In genomic region chr2:237603718-237604362, GRCh38 we compare ENCODE assay signal across 8 cellular contexts. TPM values are rescaled to one million over a fixed set of nuclear protein-coding genes. Genes with fewer than 3 reads are reported as not detected.
A peak's percentile ranks its signal among the peaks of the same experiment; 100 is the strongest.
DNase-seq lines count a peak whose midpoint lies in the region; ATAC-seq lines count a peak whose summit lies in the region.

No MANE protein-coding gene starts in this region.

- intact Hi-C loops in left colon (cut with DNase I, micrococcal nuclease): no loop called here

- DNase-seq in RPMI7951 (ENCODE audit: low read depth) (peak; percentile 94), left colon (no peak), OCI-M1 (lab: John Stamatoyannopoulos, UW) (no peak)
- DNase-seq in stimulated activated CD8-positive, alpha-beta memory T cell treated with anti-CD3 and anti-CD28 coated beads, Interleukin-4, amount 100 ng/mL, for 1 hour (ENCODE audit: low read depth in 2 of 2, low spot score in 1 of 2): peak; percentile 17 to 37

- ATAC-seq in GM21825 (IDR thresholded peaks at IDR 0.05; ENCODE audit: unreplicated experiment) (peak; percentile 72), left colon (peak; percentile 42), HG02870 (IDR thresholded peaks at IDR 0.05; ENCODE audit: unreplicated experiment) (no peak), GM21515 (IDR thresholded peaks at IDR 0.05; ENCODE audit: unreplicated experiment) (no peak)

- H3K27ac ChIP-seq in angular gyrus (ENCODE audit: low read depth, low read length): peak overlapping the region; percentile 30

RNA-seq across cellular contexts. Expression of gene RAB17, which starts 13.3 kb away (rescaled TPM):
- total RNA-seq in RPMI7951 (2014; rRNA removed; shearing (Covaris generic)): 3.6 and 4.5 TPM in 2 replicates
- 10 to 100 TPM; 51.3 to 59.2 TPM for total RNA-seq in left colon

RNA-seq across cellular contexts. Expression of gene LRRFIP1, which starts 23.5 kb away (rescaled TPM):
- total RNA-seq in RPMI7951 (2014; rRNA removed; shearing (Covaris generic)): 48.1 and 57.7 TPM in 2 replicates
- 100 to 1,000 TPM; 121 to 123 TPM for total RNA-seq in left colon

RNA-seq across cellular contexts. Expression of gene PRLH, which starts 37.5 kb away (rescaled TPM):
- not detected in 2 replicates for total RNA-seq in RPMI7951 (2014; rRNA removed; shearing (Covaris generic))
- total RNA-seq in left colon: not detected

Comparison
In these comparisons a context has a peak if more than half of its experiments do, and no peak if none do; other contexts are left out.
1. ATAC-seq: peak in GM21825 (single experiment) and left colon (single experiment); none in HG02870 (single experiment) and GM21515 (single experiment).
2. DNase-seq: peak in RPMI7951 (single experiment) and stimulated activated CD8-positive, alpha-beta memory T cell treated with anti-CD3 and anti-CD28 coated beads, Interleukin-4, amount 100 ng/mL, for 1 hour (2 of 2); none in left colon (0 of 2) and OCI-M1 (single experiment).